Comparison of ENCODE assay signal across 4 cellular contexts in the genomic region with DNA sequence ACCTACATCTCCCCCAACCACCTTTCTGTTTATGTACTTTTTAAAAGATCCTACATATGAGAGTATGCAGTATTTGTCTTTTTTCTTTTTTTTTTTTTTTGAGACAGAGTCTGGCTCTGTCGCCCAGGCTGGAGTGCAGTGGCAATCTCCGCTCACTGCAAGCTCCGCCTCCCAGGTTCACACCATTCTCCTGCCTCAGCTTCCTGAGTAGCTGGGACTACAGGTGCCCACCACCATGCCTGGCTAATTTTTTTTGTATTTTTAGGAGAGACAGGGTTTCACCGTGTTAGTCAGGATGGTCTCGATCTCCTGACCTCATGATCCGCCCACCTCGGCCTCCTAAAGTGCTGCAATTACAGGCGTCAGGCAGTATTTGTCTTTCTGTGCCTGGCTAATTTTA. TPM values are rescaled to one million over a fixed set of nuclear protein-coding genes. Genes with fewer than 3 reads are reported as not detected.
"Had no signal": no experiment of that assay in that cellular context is flagged by ENCODE, and none has a peak within 500 bp of the region (broad histone marks: within the 10 kb centered on the region; RNA-seq: fewer than 3 reads in every experiment).

No MANE protein-coding gene starts in this region.

RNA-seq across cellular contexts. Expression of gene SETSIP, which starts 2.9 kb away (rescaled TPM):
- total RNA-seq: HepG2, IMR-90 had no signal
- polyA plus RNA-seq: HepG2, IgD-negative memory B cell, IMR-90 had no signal

RNA-seq across cellular contexts. Expression of gene EPHX4, which starts 48.3 kb away (rescaled TPM):
- total RNA-seq: HepG2, K562 had no signal
- polyA plus RNA-seq: HepG2, IgD-negative memory B cell, K562 had no signal
